In the genomic region with DNA sequence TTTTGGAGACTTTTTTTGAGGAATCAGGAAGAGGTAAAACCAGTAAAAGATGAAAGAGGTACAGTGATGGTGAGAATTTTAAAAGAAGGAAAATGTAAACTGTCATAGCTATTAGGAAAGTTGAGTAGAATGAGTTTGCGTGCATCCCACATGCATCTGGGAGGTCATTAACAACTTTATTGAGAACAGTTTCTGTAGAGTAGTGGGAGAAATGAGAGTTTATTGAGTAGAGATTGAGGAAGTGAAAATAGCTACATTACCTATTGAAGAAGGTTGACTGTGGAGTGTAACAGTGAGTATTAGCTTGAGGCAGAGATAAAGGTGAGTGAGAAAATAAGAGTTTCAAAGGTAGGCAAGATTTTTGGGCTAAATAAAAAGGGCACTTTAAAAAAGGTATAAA, we compare ENCODE assay signal across 31 cellular contexts. TPM values are rescaled to one million over a fixed set of nuclear protein-coding genes. Genes with fewer than 3 reads are reported as not detected.
DNase-seq lines count a peak whose midpoint lies in the region; ATAC-seq, FAIRE-seq and TF ChIP-seq lines count a peak whose summit lies in the region.
"Had no signal": no experiment of that assay in that cellular context is flagged by ENCODE, and none has a peak within 500 bp of the region (broad histone marks: within the 10 kb centered on the region; RNA-seq: fewer than 3 reads in every experiment).

No MANE protein-coding gene starts in this region.

- FAIRE-seq in GM19239 (lab: Jason Lieb, UNC) = peak; percentile 28
- FAIRE-seq: A549 had no signal

- TF ChIP-seq CTCF in GM13976 (IDR thresholded peaks at IDR 0.05; ENCODE audit: borderline replicate concordance, control extremely low read depth, extremely low read depth, insufficient read depth, missing control alignments) (no peak), mesothelial cell of epicardium (IDR thresholded peaks at IDR 0.05; ENCODE audit: unreplicated experiment) (no peak), chondrocyte (IDR thresholded peaks at IDR 0.05) (no peak)

- H3K36me3 Mint-ChIP-seq in mesothelial cell of epicardium (peaks cover 20% of the 10 kb centered on the region), chondrocyte (ENCODE audit: low read depth) (no peaks in the 10 kb centered on the region)

- H3K9me3 Mint-ChIP-seq in mesothelial cell of epicardium (no peaks in the 10 kb centered on the region), chondrocyte (ENCODE audit: low read depth) (no peaks in the 10 kb centered on the region)
- H3K9me3 Mint-ChIP-seq: natural killer cell treated with Interleukin-12 subunit alpha and Interleukin-12 subunit beta and Interleukin-15 and Interleukin-18, amount 100 ng/mL, for 72 hours had no signal

- in situ Hi-C loops in GM13976 (cut with MboI; ENCODE audit: low sequenced_read_pairs, unreplicated experiment) = no loop called here

- ATAC-seq in HG02759 (IDR thresholded peaks at IDR 0.05; ENCODE audit: unreplicated experiment) = peak; percentile 73
- peak; percentile 81 for ATAC-seq in HG03175 (IDR thresholded peaks at IDR 0.05; ENCODE audit: unreplicated experiment)
- ATAC-seq: A549; left cardiac atrium; natural killer cell treated with Interleukin-12 subunit alpha and Interleukin-12 subunit beta and Interleukin-15 and Interleukin-18, amount 100 ng/mL, for 72 hours; right lobe of liver had no signal

- H3K27ac Mint-ChIP-seq in mesothelial cell of epicardium = no peak overlapping the region
- H3K27ac Mint-ChIP-seq in chondrocyte (ENCODE audit: unreplicated experiment) = no peak overlapping the region
- H3K27ac Mint-ChIP-seq: endodermal cell; natural killer cell treated with Interleukin-12 subunit alpha and Interleukin-12 subunit beta and Interleukin-15 and Interleukin-18, amount 100 ng/mL, for 72 hours had no signal

- peak; percentile 24 for DNase-seq in GM13976 (ENCODE audit: low spot score)
- no peak for DNase-seq in GM19239 (ENCODE audit: insufficient read length, low spot score)
- no peak for DNase-seq in mesothelial cell of epicardium (ENCODE audit: low spot score in 2 of 2, unreplicated experiment in 2 of 2)
- no peak for DNase-seq in chondrocyte (ENCODE audit: low spot score)
- no peak for DNase-seq in T-helper 9 cell
- DNase-seq in NCI-H69 (lab: John Stamatoyannopoulos, UW) = no peak
- DNase-seq: activated CD4-positive, alpha-beta T cell treated with anti-CD3 and anti-CD28 coated beads, Interleukin-2, amount 50 U/mL, for 4 hours; activated CD8-positive, alpha-beta memory T cell treated with anti-CD3 and anti-CD28 coated beads, Interleukin-2, amount 50 U/mL, for 48 hours; activated effector memory CD4-positive, alpha-beta T cell treated with anti-CD3 and anti-CD28 coated beads, Interleukin-2, amount 50 U/mL, for 16 hours; BE2C; brain microvascular endothelial cell; colonic mucosa; EL; endodermal cell; glutamatergic neuron; GOT3; Kasumi-1; left cardiac atrium; NCI-H1092 treated with DMSO at 0.1 percent for 48 hours; NCI-H2081; NCI-H446 treated with DMSO at 0.1 percent for 48 hours; NK-92 treated with Interleukin-12 subunit alpha and Interleukin-12 subunit beta, amount 100 ng/mL, for 24 hours; right lobe of liver; testis had no signal

- H3K27me3 Mint-ChIP-seq in mesothelial cell of epicardium (ENCODE audit: low read depth) = no peaks in the 10 kb centered on the region
- H3K27me3 Mint-ChIP-seq in chondrocyte (ENCODE audit: low read depth) = no peaks in the 10 kb centered on the region
- H3K27me3 Mint-ChIP-seq: natural killer cell treated with Interleukin-12 subunit alpha and Interleukin-12 subunit beta and Interleukin-15 and Interleukin-18, amount 100 ng/mL, for 72 hours had no signal

- H3K4me1 Mint-ChIP-seq in mesothelial cell of epicardium = peaks cover 13% of the 10 kb centered on the region
- peaks cover 3% of the 10 kb centered on the region for H3K4me1 Mint-ChIP-seq in chondrocyte (ENCODE audit: low read depth)

- H3K4me3 Mint-ChIP-seq in mesothelial cell of epicardium = no peak overlapping the region
- no peak overlapping the region for H3K4me3 Mint-ChIP-seq in chondrocyte (ENCODE audit: unreplicated experiment)
- H3K4me3 Mint-ChIP-seq: endodermal cell; natural killer cell treated with Interleukin-12 subunit alpha and Interleukin-12 subunit beta and Interleukin-15 and Interleukin-18, amount 100 ng/mL, for 72 hours had no signal

RNA-seq across cellular contexts. Expression of gene BRCA2, which starts 38.7 kb away (rescaled TPM):
- total RNA-seq in mesothelial cell of epicardium (6.5 to 10.3 TPM (median 8.1 TPM) in 3 replicates), chondrocyte (2.5 to 7.5 TPM (median 4.4 TPM) in 3 replicates)

RNA-seq across cellular contexts. Expression of gene ZAR1L, which starts 38.9 kb away (rescaled TPM):
- total RNA-seq in mesothelial cell of epicardium = 0.16 TPM in 1 of 3 replicates, not detected in the others
- total RNA-seq in chondrocyte = not detected in 3 replicates
- total RNA-seq: colonic mucosa; fibroblast of lung; left cardiac atrium; natural killer cell treated with Interleukin-12 subunit alpha and Interleukin-12 subunit beta and Interleukin-15 and Interleukin-18, amount 100 ng/mL, for 72 hours; right lobe of liver; SK-MEL-5; T-helper 2 cell treated with Interferon-gamma antibody and Interleukin-4, amounts not matched to agents 100 ng/mL and 5 ng/mL, for 36 hours had no signal
